ENCODE assay signal across 7 cellular contexts in the genomic region with DNA sequence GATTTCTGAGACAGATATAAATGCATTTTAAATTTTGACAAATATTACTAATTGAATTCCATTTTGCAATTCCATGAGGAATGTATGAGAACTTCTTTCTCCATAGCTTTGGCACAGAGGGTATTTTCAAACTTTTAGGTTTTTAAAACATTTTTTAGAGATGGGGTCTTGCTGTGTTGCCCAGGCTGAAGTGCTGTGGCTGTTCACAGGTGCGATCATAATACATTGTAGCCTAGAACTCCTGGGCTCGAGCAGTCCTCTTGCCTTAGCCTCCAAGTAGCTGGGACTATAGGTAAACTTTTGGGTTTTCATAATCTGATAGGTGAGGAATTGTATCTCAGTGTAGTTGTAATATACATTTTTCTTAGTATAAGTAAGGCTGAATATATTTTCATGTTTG.
"Had no signal": no experiment of that assay in that cellular context is flagged by ENCODE, and none has a peak within 500 bp of the region (broad histone marks: within the 10 kb centered on the region; RNA-seq: fewer than 3 reads in every experiment).

No MANE protein-coding gene starts in this region.

- H3K27ac Mint-ChIP-seq: IgD-negative memory B cell had no signal

- FAIRE-seq: HepG2, HTR-8/SVneo had no signal

- H3K27ac ChIP-seq: HL-60 had no signal

- H3K4me3 Mint-ChIP-seq: IgD-negative memory B cell had no signal

- DNase-seq: IMR-90, KBM-7, KG1 had no signal

- H3K9me3 Mint-ChIP-seq: IgD-negative memory B cell had no signal

- H3K36me3 Mint-ChIP-seq: IgD-negative memory B cell had no signal
